ENCODE assay signal across 26 cellular contexts in the genomic region with DNA sequence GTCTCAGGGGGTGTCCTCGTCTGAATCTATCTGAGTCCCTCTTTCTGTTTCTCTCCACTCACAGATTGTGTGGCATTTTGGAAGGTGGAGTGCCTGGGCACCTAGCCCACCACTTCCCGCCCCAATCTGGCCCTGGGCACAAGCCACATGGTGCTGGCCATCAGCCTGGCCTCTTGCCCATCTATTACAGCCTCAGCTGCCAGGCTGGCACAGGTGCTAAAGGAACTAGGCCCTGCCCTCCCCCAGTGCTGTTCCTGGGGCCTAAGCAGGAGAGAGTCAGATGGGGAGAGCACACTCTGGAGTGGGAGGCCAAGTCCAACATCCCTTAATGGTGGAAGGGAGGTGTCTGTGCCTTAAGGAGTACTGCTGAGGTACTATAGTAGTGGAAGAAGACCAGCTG. TPM values are rescaled to one million over a fixed set of nuclear protein-coding genes. Genes with fewer than 3 reads are reported as not detected.
DNase-seq lines count a peak whose midpoint lies in the region; ATAC-seq and TF ChIP-seq lines count a peak whose summit lies in the region.
"Had no signal": no experiment of that assay in that cellular context is flagged by ENCODE, and none has a peak within 500 bp of the region (broad histone marks: within the 10 kb centered on the region; RNA-seq: fewer than 3 reads in every experiment).

No MANE protein-coding gene starts in this region.

- H3K27me3 ChIP-seq in body of pancreas (peaks cover 0 to 12% of the 10 kb centered on the region in 2 donors), thoracic aorta (replicated peaks; ENCODE audit: insufficient read depth) (no peaks in the 10 kb centered on the region)

- H3K4me1 Mint-ChIP-seq in chondrocyte (ENCODE audit: low read depth) = peaks cover 22% of the 10 kb centered on the region
- H3K4me1 Mint-ChIP-seq in T-helper 17 cell = peaks cover 18% of the 10 kb centered on the region

- peaks cover 21% of the 10 kb centered on the region for H3K4me1 ChIP-seq in body of pancreas
- peaks cover 0 to 49% of the 10 kb centered on the region in 2 donors for H3K4me1 ChIP-seq in thoracic aorta (ENCODE audit: control insufficient read depth in 1 of 2, low read depth in 2 of 2)

- H3K36me3 Mint-ChIP-seq in chondrocyte (ENCODE audit: low read depth) (no peaks in the 10 kb centered on the region), T-helper 17 cell (ENCODE audit: low read depth) (no peaks in the 10 kb centered on the region)
- H3K36me3 Mint-ChIP-seq: activated CD8-positive, alpha-beta memory T cell treated with anti-CD3 and anti-CD28 coated beads, Interleukin-2, amount 10 ng/mL, durations not matched to agents 7 days and 5 days; activated naive CD4-positive, alpha-beta T cell treated with anti-CD3 and anti-CD28 coated beads, Interleukin-2, amount 10 ng/mL, durations not matched to agents 7 days and 5 days; naive thymus-derived CD4-positive, alpha-beta T cell had no signal

- TF ChIP-seq CTCF in body of pancreas (IDR thresholded peaks at IDR 0.05) = no peak
- TF ChIP-seq CTCF in thoracic aorta (IDR thresholded peaks at IDR 0.05) = no peak
- no peak for TF ChIP-seq CTCF in chondrocyte (IDR thresholded peaks at IDR 0.05)

- H3K9me3 ChIP-seq in body of pancreas = no peaks in the 10 kb centered on the region
- H3K9me3 ChIP-seq in thoracic aorta = no peaks in the 10 kb centered on the region
- peaks cover 2% of the 10 kb centered on the region for H3K9me3 ChIP-seq in T-helper 17 cell (ENCODE audit: control insufficient read depth, low read length, poor library complexity, severe bottlenecking)

- ATAC-seq in Right ventricle myocardium superior (ENCODE audit: poor library complexity) = peak; percentile 74
- no peak for ATAC-seq in left cardiac atrium
- ATAC-seq in body of pancreas = peak; percentile 95
- peak; percentile 90 for ATAC-seq in left lobe of liver
- no peak for ATAC-seq in thoracic aorta (ENCODE audit: insufficient number of reproducible peaks, low FRiP score, low read depth)
- ATAC-seq in T-helper 17 cell = no peak
- ATAC-seq: activated CD8-positive, alpha-beta memory T cell treated with anti-CD3 and anti-CD28 coated beads, Interleukin-2, amount 10 ng/mL, durations not matched to agents 7 days and 5 days; naive thymus-derived CD4-positive, alpha-beta T cell had no signal

- H3K27ac ChIP-seq in body of pancreas (no peak overlapping the region), thoracic aorta (peak overlapping the region; percentile 32 to 37)
- H3K27ac ChIP-seq: cardiac muscle cell, parathyroid adenoma, VCaP had no signal

- TF ChIP-seq POLR2A in body of pancreas (IDR thresholded peaks at IDR 0.05) = no peak

- H3K4me3 ChIP-seq in body of pancreas (no peak overlapping the region), thoracic aorta (no peak overlapping the region)
- H3K4me3 ChIP-seq: cardiac muscle cell had no signal

- H3K4me3 Mint-ChIP-seq in chondrocyte (ENCODE audit: unreplicated experiment) (no peak overlapping the region), T-helper 17 cell (no peak overlapping the region)
- H3K4me3 Mint-ChIP-seq: activated CD4-positive, alpha-beta T cell treated with anti-CD3 and anti-CD28 coated beads, Interleukin-2, amount 10 ng/mL, durations not matched to agents 24 days and 14 days; activated CD8-positive, alpha-beta memory T cell treated with anti-CD3 and anti-CD28 coated beads, Interleukin-2, amount 10 ng/mL, durations not matched to agents 7 days and 5 days; activated naive CD4-positive, alpha-beta T cell treated with anti-CD3 and anti-CD28 coated beads, Interleukin-2, amount 10 ng/mL, durations not matched to agents 7 days and 5 days had no signal

- no peaks in the 10 kb centered on the region for H3K9me3 Mint-ChIP-seq in chondrocyte (ENCODE audit: low read depth)
- H3K9me3 Mint-ChIP-seq: activated CD4-positive, alpha-beta T cell treated with anti-CD3 and anti-CD28 coated beads, Interleukin-2, amount 10 ng/mL, durations not matched to agents 24 days and 14 days; activated naive CD4-positive, alpha-beta T cell treated with anti-CD3 and anti-CD28 coated beads, Interleukin-2, amount 10 ng/mL, durations not matched to agents 7 days and 5 days; naive thymus-derived CD4-positive, alpha-beta T cell had no signal

- H3K27me3 Mint-ChIP-seq in chondrocyte (ENCODE audit: low read depth) = peaks cover 47% of the 10 kb centered on the region
- H3K27me3 Mint-ChIP-seq in T-helper 17 cell = peaks cover 43% of the 10 kb centered on the region

- H3K36me3 ChIP-seq in body of pancreas (replicated peaks in 1 of 2; ENCODE audit: insufficient read depth in 1 of 2, low read depth in 2 of 2) (no peaks in the 10 kb centered on the region), thoracic aorta (no peaks in the 10 kb centered on the region)
- H3K36me3 ChIP-seq: cardiac muscle cell had no signal

- intact Hi-C loops in Right ventricle myocardium superior (cut with DNase I) (no loop called here), left cardiac atrium (cut with DNase I) (no loop called here), body of pancreas (cut with DNase I) (no loop called here)

- H3K27ac Mint-ChIP-seq in chondrocyte (ENCODE audit: unreplicated experiment) (no peak overlapping the region), T-helper 17 cell (no peak overlapping the region)
- H3K27ac Mint-ChIP-seq: activated CD4-positive, alpha-beta T cell treated with anti-CD3 and anti-CD28 coated beads, Interleukin-2, amount 10 ng/mL, durations not matched to agents 24 days and 14 days; activated CD8-positive, alpha-beta memory T cell treated with anti-CD3 and anti-CD28 coated beads, Interleukin-2, amount 10 ng/mL, durations not matched to agents 7 days and 5 days; activated naive CD4-positive, alpha-beta T cell treated with anti-CD3 and anti-CD28 coated beads, Interleukin-2, amount 10 ng/mL, durations not matched to agents 7 days and 5 days; naive thymus-derived CD4-positive, alpha-beta T cell had no signal

- WGBS in body of pancreas, 2 donors = 0 to 29% methylated on average over 1 to 2 of the region's 2 CpGs

- peak; percentile 61 for DNase-seq in Right ventricle myocardium superior
- DNase-seq in left cardiac atrium = no peak
- peak; percentile 85 to 93 (median 87) for DNase-seq in body of pancreas
- peak; percentile 72 for DNase-seq in left lobe of liver (ENCODE audit: low spot score)
- no peak for DNase-seq in thoracic aorta (ENCODE audit: low spot score)
- no peak for DNase-seq in chondrocyte (ENCODE audit: low spot score)
- no peak for DNase-seq in T-helper 17 cell
- DNase-seq in activated CD4-positive, alpha-beta T cell treated with anti-CD3 and anti-CD28 coated beads for 4 hours = no peak
- DNase-seq: activated CD4-positive, alpha-beta T cell treated with anti-CD3 and anti-CD28 coated beads, Interleukin-2, amount 10 ng/mL, durations not matched to agents 24 days and 14 days; activated CD8-positive, alpha-beta memory T cell treated with anti-CD3 and anti-CD28 coated beads, Interleukin-2, amount 10 ng/mL, durations not matched to agents 7 days and 5 days; activated naive CD4-positive, alpha-beta T cell treated with anti-CD3 and anti-CD28 coated beads, Interleukin-2, amount 10 ng/mL, durations not matched to agents 7 days and 5 days; amygdala; GF-D8; head of caudate nucleus; KBM-7; mesendoderm; naive thymus-derived CD4-positive, alpha-beta T cell; NCI-H187; OCI-M1; trophoblast cell had no signal

RNA-seq across cellular contexts. Expression of a gene that starts 8.3 kb away (rescaled TPM):
- total RNA-seq in Right ventricle myocardium superior (179 TPM), left cardiac atrium (100 to 1,000 TPM; 141 to 160 TPM), body of pancreas (100 to 1,000 TPM; 109 to 153 TPM), left lobe of liver (43.8 TPM), thoracic aorta (100 to 1,000 TPM; 272 to 336 TPM), chondrocyte (80.9 to 96.6 TPM (median 86.9 TPM) in 3 replicates), T-helper 17 cell (100 to 1,000 TPM; 108 to 134 TPM)

RNA-seq across cellular contexts. Expression of a gene that starts 16.2 kb away (rescaled TPM):
- total RNA-seq in Right ventricle myocardium superior (0.83 TPM), left cardiac atrium (1 to 10 TPM; 1.4 to 1.9 TPM), body of pancreas (not detected), left lobe of liver (not detected), thoracic aorta (not detected), chondrocyte (not detected in 3 replicates), T-helper 17 cell (not detected)
- total RNA-seq: A172; activated CD4-positive, alpha-beta T cell treated with anti-CD3 and anti-CD28 coated beads, Interleukin-2, amount 10 ng/mL, durations not matched to agents 24 days and 14 days; activated CD8-positive, alpha-beta memory T cell treated with anti-CD3 and anti-CD28 coated beads, Interleukin-2, amount 10 ng/mL, durations not matched to agents 7 days and 5 days; cardiac muscle cell; H4; HT-29; naive thymus-derived CD4-positive, alpha-beta T cell had no signal

RNA-seq across cellular contexts. Expression of a gene that starts 59.7 kb away (rescaled TPM):
- total RNA-seq in Right ventricle myocardium superior (569 TPM), left cardiac atrium (100 to 1,000 TPM; 416 TPM), body of pancreas (100 to 1,000 TPM in 1 of 2 donors, 10 to 100 TPM in 1; 94.3 to 143 TPM), left lobe of liver (118 TPM), thoracic aorta (100 to 1,000 TPM; 168 to 175 TPM), chondrocyte (201 to 204 TPM (median 203 TPM) in 3 replicates), T-helper 17 cell (100 to 1,000 TPM; 211 to 232 TPM)

Comparison
In these comparisons a context has a peak if more than half of its experiments do, and no peak if none do; other contexts are left out.
1. ATAC-seq: peak in Right ventricle myocardium superior (single experiment), body of pancreas (single experiment) and left lobe of liver (single experiment); none in left cardiac atrium (0 of 2), thoracic aorta (single experiment) and T-helper 17 cell (single experiment).
2. DNase-seq: peak in Right ventricle myocardium superior (single experiment), body of pancreas (4 of 4) and left lobe of liver (single experiment); none in left cardiac atrium (single experiment), thoracic aorta (single experiment), chondrocyte (single experiment), T-helper 17 cell (0 of 3) and activated CD4-positive, alpha-beta T cell treated with anti-CD3 and anti-CD28 coated beads for 4 hours (0 of 2).
3. H3K27ac ChIP-seq: peak in thoracic aorta (2 of 2); none in body of pancreas (0 of 4).